Comparison of ENCODE assay signal across 11 cellular contexts in the genomic region with DNA sequence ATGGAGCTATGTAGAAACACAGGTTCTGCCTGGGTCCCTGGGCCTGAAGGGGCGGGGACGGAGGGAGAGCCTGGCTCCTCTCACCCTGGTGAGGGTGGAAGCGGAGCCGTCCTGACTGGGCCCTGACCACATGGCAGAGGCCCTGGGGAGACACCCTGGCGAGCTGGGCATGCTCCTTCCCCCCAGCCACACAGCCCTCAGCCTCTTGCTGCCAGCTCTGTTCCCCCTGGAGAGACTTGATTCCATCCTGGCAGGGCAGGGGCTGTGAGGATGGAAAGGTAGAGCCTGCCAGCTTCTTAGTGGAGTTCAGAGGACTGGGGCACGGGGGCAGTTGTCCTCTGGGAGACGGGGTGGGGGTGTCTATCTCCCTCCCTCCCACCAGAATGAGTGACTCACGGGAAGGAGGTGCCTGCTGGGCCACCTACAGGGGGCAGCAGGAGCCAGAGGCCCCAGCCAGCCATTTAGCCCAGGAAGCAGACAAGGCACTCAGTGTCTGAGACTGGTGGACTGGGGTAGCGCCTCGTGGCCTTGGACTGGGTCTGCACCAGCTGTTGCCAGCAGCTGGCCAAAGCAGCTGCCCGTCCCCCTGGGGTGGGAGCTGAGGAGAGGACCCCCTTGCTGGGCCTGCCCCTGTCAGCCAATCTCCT. TPM values are rescaled to one million over a fixed set of nuclear protein-coding genes. Genes with fewer than 3 reads are reported as not detected.
DNase-seq lines count a peak whose midpoint lies in the region; ATAC-seq and TF ChIP-seq lines count a peak whose summit lies in the region.
"Had no signal": no experiment of that assay in that cellular context is flagged by ENCODE, and none has a peak within 500 bp of the region (broad histone marks: within the 10 kb centered on the region; RNA-seq: fewer than 3 reads in every experiment).

No MANE protein-coding gene starts in this region.

- H3K9me3 ChIP-seq in Panc1 (ENCODE audit: control insufficient read depth, insufficient read depth, low read depth, low read length), result no peaks in the 10 kb centered on the region
- H3K9me3 ChIP-seq: spleen had no signal

- no peak overlapping the region for H3K4me3 Mint-ChIP-seq in activated CD8-positive, alpha-beta memory T cell treated with anti-CD3 and anti-CD28 coated beads, Interleukin-2, amount 10 ng/mL, durations not matched to agents 7 days and 5 days

- POLR2A ChIA-PET in Panc1 (lab: Charles Lee), result no interaction called here

- peak; percentile 8 for TF ChIP-seq CTCF in GM20000 (IDR thresholded peaks at IDR 0.05; ENCODE audit: extremely low read depth, missing control alignments)
- TF ChIP-seq CTCF in Panc1 (IDR thresholded peaks at IDR 0.05), result peak; percentile 45

- CTCF ChIA-PET in Panc1 (lab: Charles Lee), result interaction anchor here (0.6 kb wide), 1 partner anchor 14 kb away, joined by 8 read pairs; no protein-coding TSS in a partner anchor
- CTCF ChIA-PET in activated CD8-positive, alpha-beta memory T cell treated with anti-CD3 and anti-CD28 coated beads, Interleukin-2, amount 10 ng/mL, durations not matched to agents 7 days and 5 days (lab: Charles Lee), result interaction anchor here (0.7 to 1.2 kb wide), 3 partner anchors 65 to 264 kb away, joined by 3 read pairs; no protein-coding TSS in a partner anchor

- H3K27me3 Mint-ChIP-seq in activated CD8-positive, alpha-beta memory T cell treated with anti-CD3 and anti-CD28 coated beads, Interleukin-2, amount 10 ng/mL, durations not matched to agents 7 days and 5 days, result peaks cover 30% of the 10 kb centered on the region

- H3K27ac ChIP-seq in Panc1 (ENCODE audit: low read length), result no peak overlapping the region
- H3K27ac ChIP-seq: spleen had no signal

- H3K36me3 Mint-ChIP-seq in activated CD8-positive, alpha-beta memory T cell treated with anti-CD3 and anti-CD28 coated beads, Interleukin-2, amount 10 ng/mL, durations not matched to agents 7 days and 5 days, result no peaks in the 10 kb centered on the region

- no peaks in the 10 kb centered on the region for H3K36me3 ChIP-seq in Panc1 (ENCODE audit: control insufficient read depth, insufficient read depth, low read length)
- H3K36me3 ChIP-seq: spleen had no signal

- no peak overlapping the region for H3K27ac Mint-ChIP-seq in activated CD8-positive, alpha-beta memory T cell treated with anti-CD3 and anti-CD28 coated beads, Interleukin-2, amount 10 ng/mL, durations not matched to agents 7 days and 5 days

- no peaks in the 10 kb centered on the region for H3K27me3 ChIP-seq in Panc1 (ENCODE audit: control insufficient read depth, insufficient read depth, low read length)

- ATAC-seq in Panc1, result peak; percentile 31; the same call in 1 of the 2 replicates
- no peak for ATAC-seq in HG03442 (IDR thresholded peaks at IDR 0.05; ENCODE audit: unreplicated experiment)
- ATAC-seq in HG03097 (IDR thresholded peaks at IDR 0.05; ENCODE audit: low FRiP score, unreplicated experiment), result no peak
- no peak for ATAC-seq in activated CD8-positive, alpha-beta memory T cell treated with anti-CD3 and anti-CD28 coated beads, Interleukin-2, amount 10 ng/mL, durations not matched to agents 7 days and 5 days
- ATAC-seq in HG03457 (IDR thresholded peaks at IDR 0.05; ENCODE audit: unreplicated experiment), result no peak

- DNase-seq in D341Med (ENCODE audit: low spot score), result peak; percentile 25
- peak; percentile 57 for DNase-seq in GM20000 (ENCODE audit: low spot score)
- no peak for DNase-seq in Panc1 (ENCODE audit: low read depth, low spot score)
- DNase-seq in iPS-NIHi7 (ENCODE audit: extremely low spot score), result peak; percentile 62
- no peak for DNase-seq in activated CD8-positive, alpha-beta memory T cell treated with anti-CD3 and anti-CD28 coated beads, Interleukin-2, amount 10 ng/mL, durations not matched to agents 7 days and 5 days
- DNase-seq: spleen; stimulated activated naive CD4-positive, alpha-beta T cell treated with Interleukin-2 at 50 U/mL for 16 hours had no signal

- H3K9me3 Mint-ChIP-seq in activated CD8-positive, alpha-beta memory T cell treated with anti-CD3 and anti-CD28 coated beads, Interleukin-2, amount 10 ng/mL, durations not matched to agents 7 days and 5 days (ENCODE audit: low read depth), result no peaks in the 10 kb centered on the region

- in situ Hi-C loops in Panc1 (cut with HindIII; ENCODE audit: low pct_unique_long_range_greater_than_20kb, low sequenced_read_pairs), result no loop called here

- no TSS peak for BruUV-seq in Panc1 (replicated peaks; lab: Mats Ljungman, UMichigan)

- intact Hi-C loops in Panc1 (cut with micrococcal nuclease; ENCODE audit: unreplicated experiment), result no loop called here

- H3K4me1 ChIP-seq in Panc1 (ENCODE audit: control insufficient read depth, insufficient read depth, low read length), result no peaks in the 10 kb centered on the region

- H3K4me1 Mint-ChIP-seq in activated CD8-positive, alpha-beta memory T cell treated with anti-CD3 and anti-CD28 coated beads, Interleukin-2, amount 10 ng/mL, durations not matched to agents 7 days and 5 days, result peaks cover 5% of the 10 kb centered on the region

- H3K4me3 ChIP-seq in Panc1 (ENCODE audit: low read depth in 2 of 2, low read length in 2 of 2), result no peak overlapping the region
- H3K4me3 ChIP-seq: spleen had no signal

RNA-seq across cellular contexts. Expression of gene RNF17, which starts 22.8 kb away (rescaled TPM):
- total RNA-seq in Panc1 (2021; ENCODE audit: unreplicated experiment), result not detected
- polyA plus RNA-seq in Panc1 (2012; ENCODE audit: insufficient read length), result not detected
- total RNA-seq in activated CD8-positive, alpha-beta memory T cell treated with anti-CD3 and anti-CD28 coated beads, Interleukin-2, amount 10 ng/mL, durations not matched to agents 7 days and 5 days, result not detected
- polyA plus RNA-seq: esophagus had no signal

Comparison
In these comparisons a context has a peak if more than half of its experiments do, and no peak if none do; other contexts are left out.
1. DNase-seq: peak in D341Med (single experiment), GM20000 (single experiment) and iPS-NIHi7 (single experiment); none in Panc1 (single experiment) and activated CD8-positive, alpha-beta memory T cell treated with anti-CD3 and anti-CD28 coated beads, Interleukin-2, amount 10 ng/mL, durations not matched to agents 7 days and 5 days (single experiment).